1 cellular context compared by ENCODE assay signal in genomic region chr14:50773632-50774541, GRCh38.
TF ChIP-seq lines count a peak whose summit lies in the region.

No MANE protein-coding gene starts in this region.

TF ChIP-seq in K562, 482 proteins besides CTCF, POLR2A, EP300 and RAD21:
- TF ChIP-seq CCAR2 (IDR thresholded peaks at IDR 0.05; ENCODE audit: low read depth, low read length) (no peak), ZNF584 (CRISPR knock-in tag; IDR thresholded peaks at IDR 0.05; ENCODE audit: low read depth) (no peak), CHCHD3 (CRISPR knock-in tag; IDR thresholded peaks at IDR 0.05) (no peak), GATAD2B (IDR thresholded peaks at IDR 0.05; ENCODE audit: borderline replicate concordance) (no peak), ZNF133 (CRISPR knock-in tag; IDR thresholded peaks at IDR 0.05) (no peak), PHTF2 (CRISPR knock-in tag; IDR thresholded peaks at IDR 0.05) (no peak), NCOA1 (IDR thresholded peaks at IDR 0.05; ENCODE audit: low read depth) (no peak), NBN (IDR thresholded peaks at IDR 0.05; ENCODE audit: low read depth) (no peak), ZNF75A (CRISPR knock-in tag; IDR thresholded peaks at IDR 0.05) (no peak), HIVEP1 (CRISPR knock-in tag; IDR thresholded peaks at IDR 0.05) (no peak), SREBF1 (IDR thresholded peaks at IDR 0.05; ENCODE audit: borderline replicate concordance, low read depth, low read length) (no peak), ARID3B (CRISPR knock-in tag; IDR thresholded peaks at IDR 0.05; ENCODE audit: borderline replicate concordance) (no peak), ZNF23 (CRISPR knock-in tag; IDR thresholded peaks at IDR 0.05) (no peak), SMC3 (conservative IDR thresholded peaks at IDR 0.05; ENCODE audit: insufficient read depth, low read depth, low read length) (peak; percentile 43; the same call in 1 of the 2 replicates), ZBED1 (IDR thresholded peaks at IDR 0.05) (no peak), ZNF696 (CRISPR knock-in tag; conservative IDR thresholded peaks at IDR 0.05) (no peak), LCOR (CRISPR knock-in tag; IDR thresholded peaks at IDR 0.05) (no peak), GABPB1 (CRISPR knock-in tag; IDR thresholded peaks at IDR 0.05) (no peak), SP1 (CRISPR knock-in tag; IDR thresholded peaks at IDR 0.05) (no peak), NONO (IDR thresholded peaks at IDR 0.05; ENCODE audit: low read depth in 2 of 2, low read length in 1 of 2) (no peak), EZH2 (IDR thresholded peaks at IDR 0.05; ENCODE audit: borderline replicate concordance, low read depth, low read length) (no peak), KDM2B (CRISPR knock-in tag; IDR thresholded peaks at IDR 0.05) (no peak), RCOR1 (IDR thresholded peaks at IDR 0.05; ENCODE audit: borderline replicate concordance in 1 of 2, low read depth in 2 of 2, low read length in 2 of 2) (0 out of 4 replicates have a peak, but pooled peaks of 1 of the 2 experiments have one; percentile 8), SAFB2 (IDR thresholded peaks at IDR 0.05; ENCODE audit: borderline replicate concordance, low read depth, low read length, severe bottlenecking) (no peak), MTA1 (IDR thresholded peaks at IDR 0.05; ENCODE audit: borderline replicate concordance) (no peak), BCL6 (CRISPR knock-in tag; IDR thresholded peaks at IDR 0.05) (no peak), MCM3 (IDR thresholded peaks at IDR 0.05) (no peak), HNRNPK (IDR thresholded peaks at IDR 0.05; ENCODE audit: low read depth, low read length, poor library complexity, severe bottlenecking) (no peak), KAT2B (IDR thresholded peaks at IDR 0.05; ENCODE audit: low read depth, low read length) (no peak), ZBTB12 (CRISPR knock-in tag; IDR thresholded peaks at IDR 0.05) (no peak), MAX (CRISPR knock-in tag; IDR thresholded peaks at IDR 0.05) (no peak), NR2C1 (IDR thresholded peaks at IDR 0.05) (no peak), NR2C1 (tag; IDR thresholded peaks at IDR 0.05) (no peak), TCF3 (CRISPR knock-in tag; IDR thresholded peaks at IDR 0.05) (no peak), RB1 (IDR thresholded peaks at IDR 0.05; ENCODE audit: low read depth) (0 out of 2 replicates have a peak, but pooled peaks have one; percentile 18), STAG1 (CRISPR knock-in tag; IDR thresholded peaks at IDR 0.05; ENCODE audit: borderline replicate concordance) (peak; percentile 60; the same call in 1 of the 2 replicates), SMARCE1 (IDR thresholded peaks at IDR 0.05) (no peak), GATA2 (CRISPR knock-in tag; IDR thresholded peaks at IDR 0.05) (0 out of 2 replicates have a peak, but pooled peaks have one; percentile 21), CREBBP (IDR thresholded peaks at IDR 0.05; ENCODE audit: low read depth, low read length) (no peak)
- TF ChIP-seq, protein P1, sequence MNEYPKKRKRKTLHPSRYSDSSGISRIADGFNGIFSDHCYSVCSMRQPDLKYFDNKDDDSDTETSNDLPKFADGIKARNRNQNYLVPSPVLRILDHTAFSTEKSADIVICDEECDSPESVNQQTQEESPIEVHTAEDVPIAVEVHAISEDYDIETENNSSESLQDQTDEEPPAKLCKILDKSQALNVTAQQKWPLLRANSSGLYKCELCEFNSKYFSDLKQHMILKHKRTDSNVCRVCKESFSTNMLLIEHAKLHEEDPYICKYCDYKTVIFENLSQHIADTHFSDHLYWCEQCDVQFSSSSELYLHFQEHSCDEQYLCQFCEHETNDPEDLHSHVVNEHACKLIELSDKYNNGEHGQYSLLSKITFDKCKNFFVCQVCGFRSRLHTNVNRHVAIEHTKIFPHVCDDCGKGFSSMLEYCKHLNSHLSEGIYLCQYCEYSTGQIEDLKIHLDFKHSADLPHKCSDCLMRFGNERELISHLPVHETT (CRISPR knock-in tag; conservative IDR thresholded peaks at IDR 0.05 in 1 of 2, IDR thresholded peaks at IDR 0.05 in 1 of 2) = no peak
- TF ChIP-seq, protein P2, sequence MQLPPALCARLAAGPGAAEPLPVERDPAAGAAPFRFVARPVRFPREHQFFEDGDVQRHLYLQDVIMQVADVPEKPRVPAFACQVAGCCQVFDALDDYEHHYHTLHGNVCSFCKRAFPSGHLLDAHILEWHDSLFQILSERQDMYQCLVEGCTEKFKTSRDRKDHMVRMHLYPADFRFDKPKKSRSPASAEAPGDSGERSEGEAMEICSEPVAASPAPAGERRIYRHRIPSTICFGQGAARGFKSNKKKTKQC (CRISPR knock-in tag; IDR thresholded peaks at IDR 0.05) = no peak
- TF ChIP-seq, protein P3, sequence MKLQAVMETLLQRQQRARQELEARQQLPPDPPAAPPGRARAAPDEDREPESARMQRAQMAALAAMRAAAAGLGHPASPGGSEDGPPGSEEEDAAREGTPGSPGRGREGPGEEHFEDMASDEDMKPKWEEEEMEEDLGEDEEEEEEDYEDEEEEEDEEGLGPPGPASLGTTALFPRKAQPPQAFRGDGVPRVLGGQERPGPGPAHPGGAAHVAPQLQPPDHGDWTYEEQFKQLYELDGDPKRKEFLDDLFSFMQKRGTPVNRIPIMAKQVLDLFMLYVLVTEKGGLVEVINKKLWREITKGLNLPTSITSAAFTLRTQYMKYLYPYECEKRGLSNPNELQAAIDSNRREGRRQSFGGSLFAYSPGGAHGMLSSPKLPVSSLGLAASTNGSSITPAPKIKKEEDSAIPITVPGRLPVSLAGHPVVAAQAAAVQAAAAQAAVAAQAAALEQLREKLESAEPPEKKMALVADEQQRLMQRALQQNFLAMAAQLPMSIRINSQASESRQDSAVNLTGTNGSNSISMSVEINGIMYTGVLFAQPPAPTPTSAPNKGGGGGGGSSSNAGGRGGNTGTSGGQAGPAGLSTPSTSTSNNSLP (IDR thresholded peaks at IDR 0.05; ENCODE audit: borderline replicate concordance, low read depth, low read length) = 0 out of 2 replicates have a peak, but pooled peaks have one; percentile 26
- TF ChIP-seq, protein P4, sequence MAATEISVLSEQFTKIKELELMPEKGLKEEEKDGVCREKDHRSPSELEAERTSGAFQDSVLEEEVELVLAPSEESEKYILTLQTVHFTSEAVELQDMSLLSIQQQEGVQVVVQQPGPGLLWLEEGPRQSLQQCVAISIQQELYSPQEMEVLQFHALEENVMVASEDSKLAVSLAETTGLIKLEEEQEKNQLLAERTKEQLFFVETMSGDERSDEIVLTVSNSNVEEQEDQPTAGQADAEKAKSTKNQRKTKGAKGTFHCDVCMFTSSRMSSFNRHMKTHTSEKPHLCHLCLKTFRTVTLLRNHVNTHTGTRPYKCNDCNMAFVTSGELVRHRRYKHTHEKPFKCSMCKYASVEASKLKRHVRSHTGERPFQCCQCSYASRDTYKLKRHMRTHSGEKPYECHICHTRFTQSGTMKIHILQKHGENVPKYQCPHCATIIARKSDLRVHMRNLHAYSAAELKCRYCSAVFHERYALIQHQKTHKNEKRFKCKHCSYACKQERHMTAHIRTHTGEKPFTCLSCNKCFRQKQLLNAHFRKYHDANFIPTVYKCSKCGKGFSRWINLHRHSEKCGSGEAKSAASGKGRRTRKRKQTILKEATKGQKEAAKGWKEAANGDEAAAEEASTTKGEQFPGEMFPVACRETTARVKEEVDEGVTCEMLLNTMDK (IDR thresholded peaks at IDR 0.05; ENCODE audit: borderline replicate concordance, insufficient read depth, low read depth, low read length, poor library complexity, severe bottlenecking) = no peak
